In the genomic region with DNA sequence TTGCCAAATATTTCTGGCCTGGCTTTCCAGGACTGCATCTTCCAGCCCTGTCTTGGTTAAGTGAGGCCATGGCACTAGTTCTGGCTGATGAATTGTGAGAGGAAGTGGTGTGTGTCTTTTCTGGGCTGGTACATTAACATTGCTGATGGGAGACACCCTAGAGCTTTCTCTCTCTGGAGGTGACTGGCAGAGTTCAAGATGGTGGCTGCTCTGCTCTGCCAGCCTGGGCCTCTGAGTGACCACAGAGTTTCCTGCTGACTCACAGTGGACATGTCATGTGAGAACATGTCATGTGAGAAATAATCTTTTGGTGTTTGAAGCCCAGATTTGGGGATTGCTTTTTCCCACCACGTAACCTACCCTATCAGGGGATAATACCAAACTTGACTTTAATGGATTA, we compare ENCODE assay signal across 27 cellular contexts.
"Had no signal": no experiment of that assay in that cellular context is flagged by ENCODE, and none has a peak within 500 bp of the region (broad histone marks: within the 10 kb centered on the region; RNA-seq: fewer than 3 reads in every experiment).

No MANE protein-coding gene starts in this region.

- H3K9me3 ChIP-seq: adrenal gland, colonic mucosa, esophagus squamous epithelium, heart right ventricle, lower lobe of right lung, sigmoid colon, testis, vagina had no signal

- H3K36me3 ChIP-seq: adrenal gland, colonic mucosa, esophagus squamous epithelium, heart right ventricle, lower lobe of right lung, sigmoid colon, vagina had no signal

- H3K27ac ChIP-seq: adrenal gland, colonic mucosa, dorsolateral prefrontal cortex, esophagus squamous epithelium, heart right ventricle, lower lobe of right lung, sigmoid colon, testis, vagina had no signal

- H3K4me2 ChIP-seq: smooth muscle cell had no signal

- H3K27me3 ChIP-seq: adrenal gland, colonic mucosa, esophagus squamous epithelium, sigmoid colon, testis, vagina had no signal

- ATAC-seq: effector memory CD8-positive, alpha-beta T cell; heart right ventricle; left lobe of liver; lower lobe of right lung; naive thymus-derived CD4-positive, alpha-beta T cell had no signal

- H3K4me1 ChIP-seq: adrenal gland, colonic mucosa, esophagus squamous epithelium, heart right ventricle, lower lobe of right lung, sigmoid colon, testis, vagina had no signal

- FAIRE-seq: astrocyte, endothelial cell of umbilical vein, kidney had no signal

- H3K4me3 ChIP-seq: adrenal gland, colonic mucosa, dorsolateral prefrontal cortex, esophagus squamous epithelium, heart right ventricle, lower lobe of right lung, sigmoid colon, smooth muscle cell, testis, vagina had no signal

- DNase-seq: activated CD4-positive, alpha-beta T cell treated with anti-CD3 and anti-CD28 coated beads, Interleukin-2, amount 10 ng/mL, durations not matched to agents 24 days and 14 days; activated CD4-positive, CD25-positive, alpha-beta regulatory T cell; activated CD8-positive, alpha-beta memory T cell treated with anti-CD3 and anti-CD28 coated beads for 24 hours; activated CD8-positive, alpha-beta memory T cell treated with anti-CD3 and anti-CD28 coated beads, Interleukin-2, amount 50 U/mL, for 4 hours; activated naive CD4-positive, alpha-beta T cell; activated T-cell treated with anti-CD3 and anti-CD28 coated beads, Interleukin-2, amount 50 U/mL, for 24 hours; adrenal gland; colonic mucosa; dorsolateral prefrontal cortex; effector memory CD8-positive, alpha-beta T cell; esophagus squamous epithelium; heart right ventricle; kidney; lower lobe of right lung; naive thymus-derived CD4-positive, alpha-beta T cell; posterior cingulate gyrus; sigmoid colon; stimulated activated CD4-positive, alpha-beta T cell treated with anti-CD3 and anti-CD28 coated beads, Interleukin-2, amount 100 ng/mL, for 48 hours; stimulated activated CD8-positive, alpha-beta memory T cell treated with anti-CD3 and anti-CD28 coated beads, Interleukin-4, amount 100 ng/mL, for 48 hours; stimulated activated naive CD4-positive, alpha-beta T cell; testis; trophoblast cell had no signal
